Comparison of ENCODE assay signal across 34 cellular contexts in the genomic region with DNA sequence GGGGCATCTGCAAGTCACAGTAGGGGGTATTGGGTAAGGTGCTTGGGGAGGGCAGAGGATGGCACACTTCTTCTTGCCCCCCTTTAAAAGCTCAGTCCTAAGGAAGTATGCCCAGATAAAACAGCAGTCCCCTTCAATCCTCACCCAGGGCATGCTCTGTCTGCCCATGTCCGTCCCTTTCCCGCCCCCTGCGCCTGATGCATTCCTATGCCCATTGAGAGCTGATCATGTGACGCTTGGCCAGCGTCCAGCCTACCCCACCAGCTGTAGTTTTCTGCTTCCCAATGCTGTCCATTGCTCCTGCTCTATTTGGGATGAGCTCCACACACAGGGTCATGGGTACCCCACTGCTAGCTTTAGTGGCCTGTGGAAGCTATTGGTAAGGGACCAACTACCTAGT. TPM values are rescaled to one million over a fixed set of nuclear protein-coding genes. Genes with fewer than 3 reads are reported as not detected.
"Had no signal": no experiment of that assay in that cellular context is flagged by ENCODE, and none has a peak within 500 bp of the region (broad histone marks: within the 10 kb centered on the region; RNA-seq: fewer than 3 reads in every experiment).

No MANE protein-coding gene starts in this region.

- H3K4me1 ChIP-seq: gastroesophageal sphincter, pancreas, prostate gland, transverse colon, uterus had no signal

- H3K27me3 ChIP-seq: ascending aorta, cardiac muscle cell, gastroesophageal sphincter, hepatocyte, pancreas, transverse colon, uterus had no signal

- FAIRE-seq: keratinocyte, pancreas had no signal

- H3K36me3 ChIP-seq: ascending aorta, cardiac muscle cell, gastroesophageal sphincter, pancreas, prostate gland, transverse colon, uterus, WERI-Rb-1 had no signal

- ATAC-seq: effector memory CD8-positive, alpha-beta T cell; gastroesophageal sphincter; left colon; naive thymus-derived CD4-positive, alpha-beta T cell; pancreas; T-helper 17 cell had no signal

- DNase-seq: activated CD4-positive, alpha-beta memory T cell treated with anti-CD3 and anti-CD28 coated beads for 36 hours; activated CD4-positive, alpha-beta T cell treated with anti-CD3 and anti-CD28 coated beads, Interleukin-2, amount 10 ng/mL, durations not matched to agents 24 days and 14 days; activated CD4-positive, CD25-positive, alpha-beta regulatory T cell treated with anti-CD3 and anti-CD28 coated beads, Interleukin-2, amount 50 U/mL, for 72 hours; activated CD8-positive, alpha-beta memory T cell treated with anti-CD3 and anti-CD28 coated beads, Interleukin-2, amount 50 U/mL, for 4 hours; activated effector memory CD4-positive, alpha-beta T cell treated with anti-CD3 and anti-CD28 coated beads, Interleukin-2, amount 50 U/mL, for 16 hours; activated naive CD4-positive, alpha-beta T cell treated with anti-CD3 and anti-CD28 coated beads, Interleukin-2, amount 10 ng/mL, durations not matched to agents 7 days and 5 days; activated naive CD8-positive, alpha-beta T cell treated with anti-CD3 and anti-CD28 coated beads, Interleukin-2, amount 10 ng/mL, durations not matched to agents 7 days and 5 days; activated T-cell treated with anti-CD3 and anti-CD28 coated beads, Interleukin-2, amount 50 U/mL, for 1 hour; effector memory CD8-positive, alpha-beta T cell; erythroblast; left colon; mammary epithelial cell; naive thymus-derived CD4-positive, alpha-beta T cell; pancreas; retina; stimulated activated naive CD4-positive, alpha-beta T cell treated with Interleukin-2 at 50 U/mL for 16 hours; T-helper 17 cell; T1000; transverse colon; uterus; WERI-Rb-1 had no signal

- H3K4me2 ChIP-seq: hepatocyte had no signal

- H3K4me3 ChIP-seq: ascending aorta, cardiac muscle cell, coronary artery, gastroesophageal sphincter, hepatocyte, pancreas, prostate gland, transverse colon, uterus had no signal

- H3K27ac ChIP-seq: ascending aorta, cardiac muscle cell, coronary artery, gastroesophageal sphincter, hepatocyte, pancreas, prostate gland, transverse colon, uterus, WERI-Rb-1 had no signal

- H3K79me2 ChIP-seq: hepatocyte had no signal

- H3K9me3 ChIP-seq: ascending aorta, gastroesophageal sphincter, pancreas, prostate gland, transverse colon, uterus had no signal

- H2AFZ ChIP-seq: hepatocyte had no signal

RNA-seq across cellular contexts. Expression of a gene that starts 8.3 kb away (rescaled TPM):
- total RNA-seq: activated CD4-positive, alpha-beta T cell treated with anti-CD3 and anti-CD28 coated beads, Interleukin-2, amount 10 ng/mL, durations not matched to agents 24 days and 14 days; activated CD8-positive, alpha-beta memory T cell treated with anti-CD3 and anti-CD28 coated beads for 36 hours; activated T-helper 1 cell treated with anti-CD3 and anti-CD28 coated beads, Interleukin-12 subunit alpha, Interleukin-12 subunit beta, Interleukin-2, Interleukin-4 antibody, amounts not matched to agents 30 ng/mL and 10 ng/mL and 1 ng/mL, durations not matched to agents 14 hours and 24 hours and 36 hours; cardiac muscle cell; mammary epithelial cell had no signal
- polyA plus RNA-seq: cardiac muscle cell; keratinocyte; mammary epithelial cell; naive thymus-derived CD4-positive, alpha-beta T cell had no signal

RNA-seq across cellular contexts. Expression of a gene that starts 22.3 kb away (rescaled TPM):
- total RNA-seq: activated CD4-positive, alpha-beta memory T cell treated with anti-CD3 and anti-CD28 coated beads for 36 hours; activated CD4-positive, alpha-beta T cell treated with anti-CD3 and anti-CD28 coated beads, Interleukin-2, amount 10 ng/mL, durations not matched to agents 24 days and 14 days; activated CD8-positive, alpha-beta memory T cell treated with anti-CD3 and anti-CD28 coated beads for 36 hours; activated naive CD8-positive, alpha-beta T cell treated with anti-CD3 and anti-CD28 coated beads, Interleukin-2, amount 10 ng/mL, durations not matched to agents 7 days and 5 days; activated T-helper 1 cell treated with anti-CD3 and anti-CD28 coated beads, Interleukin-12 subunit alpha, Interleukin-12 subunit beta, Interleukin-2, Interleukin-4 antibody, amounts not matched to agents 30 ng/mL and 10 ng/mL and 1 ng/mL, durations not matched to agents 14 hours and 24 hours and 36 hours; T-helper 17 cell had no signal
- polyA plus RNA-seq: keratinocyte; mammary epithelial cell; naive thymus-derived CD4-positive, alpha-beta T cell; neural cell had no signal

RNA-seq across cellular contexts. Expression of a gene that starts 28.4 kb away (rescaled TPM):
- total RNA-seq: activated CD4-positive, alpha-beta memory T cell treated with anti-CD3 and anti-CD28 coated beads for 36 hours; activated CD4-positive, alpha-beta T cell treated with anti-CD3 and anti-CD28 coated beads, Interleukin-2, amount 10 ng/mL, durations not matched to agents 24 days and 14 days; activated CD8-positive, alpha-beta memory T cell treated with anti-CD3 and anti-CD28 coated beads for 36 hours; activated naive CD8-positive, alpha-beta T cell treated with anti-CD3 and anti-CD28 coated beads, Interleukin-2, amount 10 ng/mL, durations not matched to agents 7 days and 5 days; activated T-helper 1 cell treated with anti-CD3 and anti-CD28 coated beads, Interleukin-12 subunit alpha, Interleukin-12 subunit beta, Interleukin-2, Interleukin-4 antibody, amounts not matched to agents 30 ng/mL and 10 ng/mL and 1 ng/mL, durations not matched to agents 14 hours and 24 hours and 36 hours; mammary epithelial cell; naive thymus-derived CD4-positive, alpha-beta T cell; T-helper 17 cell had no signal
- polyA plus RNA-seq: cardiac muscle cell, keratinocyte, mammary epithelial cell, neural cell had no signal

RNA-seq across cellular contexts. Expression of a gene that starts 40.9 kb away (rescaled TPM):
- total RNA-seq: activated CD4-positive, alpha-beta memory T cell treated with anti-CD3 and anti-CD28 coated beads for 36 hours; activated CD4-positive, alpha-beta T cell treated with anti-CD3 and anti-CD28 coated beads, Interleukin-2, amount 10 ng/mL, durations not matched to agents 24 days and 14 days; activated CD8-positive, alpha-beta memory T cell treated with anti-CD3 and anti-CD28 coated beads for 36 hours; activated naive CD8-positive, alpha-beta T cell treated with anti-CD3 and anti-CD28 coated beads, Interleukin-2, amount 10 ng/mL, durations not matched to agents 7 days and 5 days; activated T-helper 1 cell treated with anti-CD3 and anti-CD28 coated beads, Interleukin-12 subunit alpha, Interleukin-12 subunit beta, Interleukin-2, Interleukin-4 antibody, amounts not matched to agents 30 ng/mL and 10 ng/mL and 1 ng/mL, durations not matched to agents 14 hours and 24 hours and 36 hours; ascending aorta; cardiac muscle cell; cerebellum; gastroesophageal sphincter; hepatocyte; left colon; liver; mammary epithelial cell; naive thymus-derived CD4-positive, alpha-beta T cell; pancreas; prostate gland; T-helper 17 cell; temporal lobe; transverse colon; uterus had no signal
- polyA plus RNA-seq: cardiac muscle cell; hepatocyte; keratinocyte; liver; mammary epithelial cell; naive thymus-derived CD4-positive, alpha-beta T cell; neural cell; pancreas had no signal
